Comparison of ENCODE assay signal across 1 cellular context in genomic region chr6:46242921-46243320, GRCh38.
TF ChIP-seq lines count a peak whose summit lies in the region.

No MANE protein-coding gene starts in this region.

TF ChIP-seq in GM23338, 12 proteins besides CTCF, POLR2A, EP300 and RAD21 (continued from another document):
- TF ChIP-seq ZNF462 (CRISPR knock-in tag; IDR thresholded peaks at IDR 0.05) (no peak), EZH2phosphoT487 (IDR thresholded peaks at IDR 0.05; ENCODE audit: unreplicated experiment) (no peak), EZH2 (IDR thresholded peaks at IDR 0.05; ENCODE audit: low read depth, unreplicated experiment) (no peak), ETS1 (IDR thresholded peaks at IDR 0.05) (no peak), ZNF331 (CRISPR knock-in tag; IDR thresholded peaks at IDR 0.05; ENCODE audit: low read depth) (no peak), CREB1 (CRISPR knock-in tag; IDR thresholded peaks at IDR 0.05; ENCODE audit: low read depth) (no peak), ZNF114 (CRISPR knock-in tag; IDR thresholded peaks at IDR 0.05) (no peak), POLR2AphosphoS5 (IDR thresholded peaks at IDR 0.05; ENCODE audit: low read depth) (no peak)
TF ChIP-seq in GM23338: peak in this region for 0.
